8 cellular contexts compared by ENCODE assay signal in the genomic region with DNA sequence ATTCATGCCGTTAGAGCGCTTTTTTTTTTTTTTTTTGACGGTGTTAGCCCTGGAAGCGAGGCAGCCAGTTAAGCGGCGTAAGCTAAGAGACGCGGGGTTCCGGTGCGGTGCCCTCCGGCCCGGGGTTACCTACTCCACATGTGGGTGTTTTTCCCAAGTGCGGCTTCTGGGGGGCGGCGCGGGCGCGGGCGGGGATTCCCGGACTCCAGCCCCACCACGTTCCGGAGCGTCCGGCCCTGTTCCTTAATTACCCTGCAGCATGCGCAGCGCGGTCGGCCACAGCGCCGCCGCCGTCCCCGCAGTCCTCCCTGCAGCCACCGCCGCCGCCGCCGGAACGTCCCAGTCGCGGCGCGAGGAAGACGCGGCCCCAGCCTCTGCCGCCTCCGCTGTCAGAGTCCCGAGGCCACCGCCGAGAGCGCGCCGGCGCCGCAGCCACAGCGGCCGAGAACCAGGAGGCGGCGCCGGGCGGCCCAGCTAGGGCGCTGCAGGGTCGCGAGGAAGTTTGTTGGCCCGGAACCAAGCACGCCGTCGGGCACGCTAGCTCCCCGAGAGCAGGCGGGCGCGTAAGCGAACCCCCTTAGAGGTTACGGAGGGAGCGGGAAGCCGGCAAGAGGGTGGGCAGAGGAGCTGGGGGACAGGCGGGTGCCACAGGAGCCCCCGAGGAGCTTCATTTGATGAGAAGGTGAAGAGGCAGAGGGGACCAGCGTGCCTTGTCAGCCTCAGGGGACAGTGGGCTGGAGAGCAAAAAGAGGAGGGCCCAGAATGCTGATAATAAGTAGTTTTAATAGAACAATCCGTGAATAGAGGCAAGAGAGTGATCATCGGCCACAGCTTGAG. TPM values are rescaled to one million over a fixed set of nuclear protein-coding genes. Genes with fewer than 3 reads are reported as not detected.
DNase-seq lines count a peak whose midpoint lies in the region; ATAC-seq and TF ChIP-seq lines count a peak whose summit lies in the region.

No MANE protein-coding gene starts in this region.

- H3K36me3 ChIP-seq in HUES64 (ENCODE audit: insufficient read depth, low read length) (no peaks in the 10 kb centered on the region), ascending aorta (no peaks in the 10 kb centered on the region), iPS-18a (ENCODE audit: control insufficient read depth, low read depth, low read length) (no peaks in the 10 kb centered on the region), spleen (no peaks in the 10 kb centered on the region)

- peak; percentile 51 for ATAC-seq in GM21423 (IDR thresholded peaks at IDR 0.05; ENCODE audit: unreplicated experiment)

- H3K9ac ChIP-seq in HUES64 (ENCODE audit: low read depth, low read length) (no peak overlapping the region), iPS-18a (ENCODE audit: low read length) (peak overlapping the region; percentile 37)

- DNase-seq in DMS53 treated with DMSO at 0.1 percent for 48 hours (lab: John Stamatoyannopoulos, UW; ENCODE audit: unreplicated experiment) (peak; percentile 51), T follicular helper cell (ENCODE audit: low read depth) (peak; percentile 29), ascending aorta (ENCODE audit: low spot score in 2 of 2) (peak in 1 of 2 donors; percentile 74), spleen (peak; percentile 93), AML-193 (lab: John Stamatoyannopoulos, UW) (no peak)

- intact Hi-C loops in ascending aorta (cut with DNase I) (loop anchor here (2.0 to 5.0 kb wide), 2 partner anchors 70 kb away; a partner anchor contains a TSS), spleen (cut with DNase I; ENCODE audit: low total_unique reads) (no loop called here)

- H3K4me1 ChIP-seq in HUES64 (ENCODE audit: insufficient read depth, low read length) (peaks cover 10% of the 10 kb centered on the region; the same call in 1 of the 2 replicates), ascending aorta (peaks cover 0 to 5% of the 10 kb centered on the region in 2 donors), iPS-18a (ENCODE audit: control insufficient read depth, low read depth, low read length) (peaks cover 7% of the 10 kb centered on the region), spleen (peaks cover 0 to 69% (median 20%) of the 10 kb centered on the region in 6 donors)

- peak overlapping the region; percentile 55 for H3K4me3 ChIP-seq in HUES64 (ENCODE audit: low read length)
- peak overlapping the region; percentile 77 to 86 for H3K4me3 ChIP-seq in ascending aorta
- H3K4me3 ChIP-seq in iPS-18a (ENCODE audit: low read length), result peak overlapping the region; percentile 60
- peak overlapping the region; percentile 51 to 78 (median 56) for H3K4me3 ChIP-seq in spleen

- TF ChIP-seq POLR2A in spleen (IDR thresholded peaks at IDR 0.05), result no peak

- H3K27ac ChIP-seq in HUES64 (ENCODE audit: low read depth, low read length), result no peak overlapping the region
- H3K27ac ChIP-seq in ascending aorta, result peak overlapping the region in 1 of 2 donors; percentile 27
- no peak overlapping the region for H3K27ac ChIP-seq in iPS-18a (ENCODE audit: low read length)
- peak overlapping the region; percentile 54 to 88 (median 84) for H3K27ac ChIP-seq in spleen

- TF ChIP-seq CTCF in ascending aorta (IDR thresholded peaks at IDR 0.05) (no peak), spleen (IDR thresholded peaks at IDR 0.05 in 8 of 11, conservative IDR thresholded peaks at IDR 0.05 in 3 of 11) (peak in 8 of 11 experiments; percentile 9 to 53 (median 38))

- 1% methylated on average over 82 of the region's 82 CpGs for WGBS in HUES64
- 1% methylated on average over 52 to 82 of the region's 82 CpGs for WGBS in spleen, 5 donors

- no peaks in the 10 kb centered on the region for H3K9me3 ChIP-seq in HUES64 (ENCODE audit: insufficient read depth, low read depth, low read length)
- H3K9me3 ChIP-seq in ascending aorta, result no peaks in the 10 kb centered on the region
- no peaks in the 10 kb centered on the region for H3K9me3 ChIP-seq in iPS-18a (ENCODE audit: control insufficient read depth, low read depth, low read length)
- no peaks in the 10 kb centered on the region for H3K9me3 ChIP-seq in spleen

- peaks cover 65% of the 10 kb centered on the region for H3K27me3 ChIP-seq in HUES64 (ENCODE audit: insufficient read depth, low read length)
- H3K27me3 ChIP-seq in ascending aorta, result no peaks in the 10 kb centered on the region
- H3K27me3 ChIP-seq in iPS-18a (ENCODE audit: control insufficient read depth, insufficient read depth, low read length), result peaks cover 41% of the 10 kb centered on the region
- peaks cover 0 to 52% (median 19%) of the 10 kb centered on the region in 7 donors for H3K27me3 ChIP-seq in spleen (replicated peaks in 1 of 7)

RNA-seq across cellular contexts. Expression of a gene that starts 0.9 kb away (rescaled TPM):
- polyA plus RNA-seq in HUES64 (2013, experiment 1 of 2), result 0.05 TPM
- polyA plus RNA-seq in HUES64 (2013, experiment 2 of 2), result 0.13 TPM
- total RNA-seq in ascending aorta, result not detected
- 10 to 100 TPM in 5 of 7 donors, 1 to 10 TPM in 2; 7.9 to 14.5 (median 11.7) TPM for total RNA-seq in spleen
- 1 to 10 TPM in 1 of 3 donors, under 1 TPM in 2; 0.48 to 1.2 (median 0.64) TPM for polyA plus RNA-seq in spleen

Comparison
In these comparisons a context has a peak if more than half of its experiments do, and no peak if none do; other contexts are left out.
1. DNase-seq: peak in DMS53 treated with DMSO at 0.1 percent for 48 hours (single experiment), T follicular helper cell (single experiment) and spleen (single experiment); none in AML-193 (0 of 2).
2. H3K27ac ChIP-seq: peak in spleen (8 of 8); none in HUES64 (single experiment) and iPS-18a (single experiment).
3. CTCF ChIP-seq: peak in spleen (8 of 11); none in ascending aorta (0 of 3).
4. Peak in every context shown above with its lines, with median percentiles within 50 percentile points of each other: H3K4me3 ChIP-seq.